13 cellular contexts compared by ENCODE assay signal in the genomic region with DNA sequence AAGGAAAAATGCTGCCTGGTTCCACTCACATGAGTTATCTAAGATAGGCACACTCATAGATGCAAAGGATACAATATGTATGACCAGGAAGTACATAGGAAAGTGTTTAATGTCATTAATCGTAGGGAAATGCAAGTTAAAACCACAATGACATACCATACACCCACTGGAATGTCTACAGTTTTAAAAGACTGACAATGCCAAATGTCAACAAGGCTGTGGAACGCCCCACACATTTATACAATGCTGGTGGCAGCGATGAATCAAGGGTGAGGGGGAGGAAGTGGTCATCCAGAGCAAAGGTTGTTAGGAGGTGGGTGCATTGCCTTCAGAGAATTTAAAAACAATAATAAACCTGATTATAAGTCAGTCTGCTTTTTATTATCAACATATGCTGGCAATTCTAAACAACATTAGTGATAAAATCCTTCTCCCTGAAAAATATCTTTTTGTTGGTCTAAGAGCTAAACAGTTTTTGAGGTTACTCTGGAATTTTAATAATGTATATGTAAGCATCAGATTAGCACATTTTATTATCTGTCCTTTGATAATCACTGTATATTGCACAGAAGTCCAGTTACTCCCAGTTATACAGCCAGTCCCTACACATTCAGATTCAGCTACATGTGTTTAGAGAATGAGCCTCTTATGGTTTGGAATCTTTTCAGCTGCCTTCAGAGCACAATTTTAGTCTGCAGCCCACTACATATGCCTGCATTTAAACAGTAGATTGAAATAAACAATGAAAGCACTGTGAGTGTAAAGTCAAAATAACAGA.
DNase-seq lines count a peak whose midpoint lies in the region; ATAC-seq and TF ChIP-seq lines count a peak whose summit lies in the region.
"Had no signal": no experiment of that assay in that cellular context is flagged by ENCODE, and none has a peak within 500 bp of the region (broad histone marks: within the 10 kb centered on the region; RNA-seq: fewer than 3 reads in every experiment).

No MANE protein-coding gene starts in this region.

- H3K4me3 ChIP-seq in MG63 (no peak overlapping the region), GM23338 (no peak overlapping the region)
- H3K4me3 ChIP-seq: left lung had no signal

- H3K4me1 Mint-ChIP-seq in chondrocyte (ENCODE audit: low read depth) (peaks cover 33% of the 10 kb centered on the region), GM23338 (no peaks in the 10 kb centered on the region)
- H3K4me1 Mint-ChIP-seq: activated CD4-positive, alpha-beta T cell treated with anti-CD3 and anti-CD28 coated beads, Interleukin-2, amount 10 ng/mL, durations not matched to agents 7 days and 5 days had no signal

- H3F3A ChIP-seq in GM23338 (replicated peaks; ENCODE audit: low read depth), result no peaks in the 10 kb centered on the region

- no peak overlapping the region for H3K4me2 ChIP-seq in GM23338

- no peaks in the 10 kb centered on the region for H3K36me3 Mint-ChIP-seq in chondrocyte (ENCODE audit: low read depth)
- no peaks in the 10 kb centered on the region for H3K36me3 Mint-ChIP-seq in GM23338 (ENCODE audit: low read depth)

- H3K9me3 ChIP-seq in MG63, result no peaks in the 10 kb centered on the region
- H3K9me3 ChIP-seq: left lung had no signal

- H3K27ac Mint-ChIP-seq in chondrocyte (ENCODE audit: unreplicated experiment) (peak overlapping the region; percentile 81), GM23338 (no peak overlapping the region)
- H3K27ac Mint-ChIP-seq: activated CD4-positive, alpha-beta T cell treated with anti-CD3 and anti-CD28 coated beads, Interleukin-2, amount 10 ng/mL, durations not matched to agents 7 days and 5 days; activated naive CD4-positive, alpha-beta T cell treated with anti-CD3 and anti-CD28 coated beads for 36 hours had no signal

- no peaks in the 10 kb centered on the region for H3K9me2 ChIP-seq in GM23338 (ENCODE audit: insufficient read depth)

- H3K4me3 Mint-ChIP-seq in chondrocyte (ENCODE audit: unreplicated experiment), result no peak overlapping the region
- H3K4me3 Mint-ChIP-seq in GM23338, result no peak overlapping the region
- H3K4me3 Mint-ChIP-seq: activated CD4-positive, alpha-beta T cell treated with anti-CD3 and anti-CD28 coated beads, Interleukin-2, amount 10 ng/mL, durations not matched to agents 7 days and 5 days; activated naive CD4-positive, alpha-beta T cell treated with anti-CD3 and anti-CD28 coated beads for 36 hours had no signal

- no peaks in the 10 kb centered on the region for H3K9me3 Mint-ChIP-seq in chondrocyte (ENCODE audit: low read depth)
- H3K9me3 Mint-ChIP-seq in GM23338, result no peaks in the 10 kb centered on the region
- H3K9me3 Mint-ChIP-seq: activated CD4-positive, alpha-beta T cell treated with anti-CD3 and anti-CD28 coated beads, Interleukin-2, amount 10 ng/mL, durations not matched to agents 7 days and 5 days; activated naive CD4-positive, alpha-beta T cell treated with anti-CD3 and anti-CD28 coated beads for 36 hours had no signal

- no peaks in the 10 kb centered on the region for H4K20me1 ChIP-seq in GM23338 (replicated peaks; ENCODE audit: insufficient read depth)

- no peaks in the 10 kb centered on the region for H3K4me1 ChIP-seq in GM23338 (ENCODE audit: insufficient read depth)
- H3K4me1 ChIP-seq: left lung had no signal

- DNase-seq in EL (peak; percentile 94), MG63 (peak; percentile 70), chondrocyte (ENCODE audit: low spot score) (no peak), myocyte (ENCODE audit: low read depth) (peak; percentile 70), NCI-H2081 (lab: John Stamatoyannopoulos, UW) (no peak), NCI-H69 (lab: John Stamatoyannopoulos, UW) (no peak), GM23338 (ENCODE audit: low spot score) (no peak)
- DNase-seq: activated CD4-positive, alpha-beta T cell treated with anti-CD3 and anti-CD28 coated beads, Interleukin-2, amount 10 ng/mL, durations not matched to agents 7 days and 5 days; activated naive CD4-positive, alpha-beta T cell treated with anti-CD3 and anti-CD28 coated beads for 36 hours; left lung; NCI-H1930; RPMI8226 had no signal

- H3K27me3 Mint-ChIP-seq in chondrocyte (ENCODE audit: low read depth) (no peaks in the 10 kb centered on the region), GM23338 (ENCODE audit: insufficient read depth, low read depth, poor library complexity) (no peaks in the 10 kb centered on the region)
- H3K27me3 Mint-ChIP-seq: activated CD4-positive, alpha-beta T cell treated with anti-CD3 and anti-CD28 coated beads, Interleukin-2, amount 10 ng/mL, durations not matched to agents 7 days and 5 days had no signal

- H2AFZ ChIP-seq in GM23338, result no peak overlapping the region

- H3K36me3 ChIP-seq in MG63 (no peaks in the 10 kb centered on the region), GM23338 (ENCODE audit: insufficient read depth) (no peaks in the 10 kb centered on the region)
- H3K36me3 ChIP-seq: left lung had no signal

- H3K79me2 ChIP-seq in GM23338 (replicated peaks; ENCODE audit: insufficient read depth), result no peaks in the 10 kb centered on the region

- TF ChIP-seq CTCF in chondrocyte (IDR thresholded peaks at IDR 0.05) (no peak), GM23338 (conservative IDR thresholded peaks at IDR 0.05; ENCODE audit: low read depth in 2 of 2) (no peak)

- H3K27me3 ChIP-seq in MG63 (no peaks in the 10 kb centered on the region), GM23338 (ENCODE audit: insufficient read depth) (no peaks in the 10 kb centered on the region)
- H3K27me3 ChIP-seq: left lung had no signal

- H3K27ac ChIP-seq in GM23338 (ENCODE audit: low read depth), result no peak overlapping the region
- H3K27ac ChIP-seq: left lung had no signal

- ATAC-seq in GM18873 (IDR thresholded peaks at IDR 0.05; ENCODE audit: low FRiP score, unreplicated experiment) (no peak), GM23338 (no peak)
- ATAC-seq: left lung had no signal

TF ChIP-seq in GM23338, 12 proteins besides CTCF, POLR2A, EP300 and RAD21 (continues in another document):
- TF ChIP-seq ZNF331 (CRISPR knock-in tag; IDR thresholded peaks at IDR 0.05; ENCODE audit: low read depth), result no peak
- no peak for TF ChIP-seq EZH2phosphoT487 (IDR thresholded peaks at IDR 0.05; ENCODE audit: unreplicated experiment)
- TF ChIP-seq ZNF462 (CRISPR knock-in tag; IDR thresholded peaks at IDR 0.05), result no peak

Comparison
In these comparisons a context has a peak if more than half of its experiments do, and no peak if none do; other contexts are left out.
1. DNase-seq: peak in EL (single experiment), MG63 (single experiment) and myocyte (single experiment); none in chondrocyte (single experiment), NCI-H2081 (0 of 2), NCI-H69 (single experiment) and GM23338 (single experiment).